2 cellular contexts compared by ENCODE assay signal in genomic region chr12:7142057-7142644, GRCh38.
TF ChIP-seq lines count a peak whose summit lies in the region.

No MANE protein-coding gene starts in this region.

TF ChIP-seq in GM12891, 5 proteins besides CTCF, POLR2A, EP300 and RAD21:
- TF ChIP-seq POU2F2 (IDR thresholded peaks at IDR 0.05; ENCODE audit: low read depth, low read length) (no peak), POLR2AphosphoS5 (IDR thresholded peaks at IDR 0.05; ENCODE audit: low read depth, low read length) (no peak), TAF1 (IDR thresholded peaks at IDR 0.05; ENCODE audit: low read depth, low read length) (no peak), PAX5 (IDR thresholded peaks at IDR 0.05; ENCODE audit: insufficient read depth, low read length, severe bottlenecking) (no peak), SPI1 (IDR thresholded peaks at IDR 0.05; ENCODE audit: low read depth, low read length) (no peak)

TF ChIP-seq in endothelial cell of umbilical vein, 7 proteins besides CTCF, POLR2A, EP300 and RAD21:
- no peak for TF ChIP-seq GATA2 (IDR thresholded peaks at IDR 0.05; ENCODE audit: insufficient read depth, insufficient read length, low read depth, low read length)
- TF ChIP-seq JUN (IDR thresholded peaks at IDR 0.05; ENCODE audit: borderline replicate concordance, insufficient read depth, insufficient read length, low read depth) = no peak
